21 cellular contexts compared by ENCODE assay signal in the genomic region with DNA sequence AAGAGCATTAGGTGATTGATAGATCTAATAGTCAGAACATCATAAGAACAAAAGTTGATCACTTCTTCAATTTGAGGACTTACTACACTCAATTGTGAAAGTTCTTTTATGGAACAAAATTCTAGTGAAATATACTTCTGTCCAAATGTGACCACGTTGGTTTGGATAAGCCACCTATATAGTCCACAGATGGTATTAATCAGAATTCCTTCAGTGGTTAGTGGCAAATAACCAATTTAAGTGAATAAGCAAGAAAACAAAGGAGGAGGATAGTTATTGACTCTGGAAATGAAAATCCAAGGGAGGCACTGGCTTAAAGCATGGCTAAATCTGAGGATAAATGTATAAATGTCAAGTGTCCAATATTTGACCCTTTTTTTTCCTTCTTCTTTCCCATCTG.
"Had no signal": no experiment of that assay in that cellular context is flagged by ENCODE, and none has a peak within 500 bp of the region (broad histone marks: within the 10 kb centered on the region; RNA-seq: fewer than 3 reads in every experiment).

No MANE protein-coding gene starts in this region.

- H3K4me3 ChIP-seq: body of pancreas, heart right ventricle, thyroid gland, upper lobe of right lung had no signal

- ATAC-seq: activated CD4-positive, alpha-beta T cell treated with anti-CD3 and anti-CD28 coated beads for 36 hours; body of pancreas; left colon; right cardiac atrium; upper lobe of right lung had no signal

- DNase-seq: activated B cell treated with CpG ODN at 0.5 μM for 24 hours; activated CD4-positive, alpha-beta T cell treated with anti-CD3 and anti-CD28 coated beads for 36 hours; activated CD4-positive, alpha-beta T cell treated with anti-CD3 and anti-CD28 coated beads, Interleukin-2, amount 50 U/mL, for 4 hours; activated CD8-positive, alpha-beta memory T cell treated with anti-CD3 and anti-CD28 coated beads for 24 hours; activated CD8-positive, alpha-beta memory T cell treated with anti-CD3 and anti-CD28 coated beads, Interleukin-2, amount 50 U/mL, for 4 hours; activated naive CD4-positive, alpha-beta T cell treated with Interleukin-2 at 50 U/mL for 16 hours; activated naive CD8-positive, alpha-beta T cell treated with anti-CD3 and anti-CD28 coated beads for 36 hours; activated T-cell treated with anti-CD3 and anti-CD28 coated beads, Interleukin-2, amount 50 U/mL, for 48 hours; body of pancreas; caudate nucleus; effector CD4-positive, alpha-beta T cell; heart right ventricle; left colon; nucleus accumbens; right cardiac atrium; stimulated activated CD4-positive, alpha-beta T cell treated with anti-CD3 and anti-CD28 coated beads, Interleukin-12 subunit alpha, Interleukin-12 subunit beta, amount 100 ng/mL, for 4 hours; stimulated activated CD4-positive, alpha-beta T cell treated with anti-CD3 and anti-CD28 coated beads, Interleukin-4, amount 100 ng/mL, for 4 hours; substantia nigra; T1000; thyroid gland; upper lobe of right lung had no signal
